ENCODE assay signal across 8 cellular contexts in genomic region chr12:111685322-111685810, GRCh38. TPM values are rescaled to one million over a fixed set of nuclear protein-coding genes. Genes with fewer than 3 reads are reported as not detected.
DNase-seq lines count a peak whose midpoint lies in the region; ATAC-seq and TF ChIP-seq lines count a peak whose summit lies in the region.

No MANE protein-coding gene starts in this region.

- peak overlapping the region; percentile 93 to 99 for H3K4me3 ChIP-seq in foreskin fibroblast (ENCODE audit: low read depth in 1 of 2, low read length in 2 of 2)
- peak overlapping the region; percentile 97 for H3K4me3 ChIP-seq in retinal pigment epithelial cell (ENCODE audit: low read length)

- no peaks in the 10 kb centered on the region for H3K27me3 Mint-ChIP-seq in T-helper 17 cell

- H3K9me3 ChIP-seq in T-helper 17 cell (ENCODE audit: control insufficient read depth, low read length, poor library complexity, severe bottlenecking), result no peaks in the 10 kb centered on the region

- H3K4me1 Mint-ChIP-seq in T-helper 17 cell, result peaks cover 34% of the 10 kb centered on the region

- H3K36me3 Mint-ChIP-seq in T-helper 17 cell (ENCODE audit: low read depth), result peaks cover 3% of the 10 kb centered on the region

- no peak for TF ChIP-seq CTCF in foreskin fibroblast (IDR thresholded peaks at IDR 0.05; ENCODE audit: low read depth, low read length)
- TF ChIP-seq CTCF in retinal pigment epithelial cell (conservative IDR thresholded peaks at IDR 0.05; ENCODE audit: low read depth, low read length), result no peak

- H3K4me3 Mint-ChIP-seq in T-helper 17 cell, result peak overlapping the region; percentile 97

- DNase-seq in activated CD4-positive, CD25-positive, alpha-beta regulatory T cell treated with anti-CD3 and anti-CD28 coated beads, Interleukin-2, amount 50 U/mL, for 16 hours (ENCODE audit: low read depth, low spot score), result peak; percentile 2
- DNase-seq in T-helper 17 cell (no peak), foreskin fibroblast (no peak), retinal pigment epithelial cell (ENCODE audit: low read depth) (no peak), DMS153 treated with DMSO at 0.1 percent for 48 hours (lab: John Stamatoyannopoulos, UW; ENCODE audit: unreplicated experiment) (no peak)

- ATAC-seq in activated CD4-positive, CD25-positive, alpha-beta regulatory T cell treated with anti-CD3 and anti-CD28 coated beads, Interleukin-2, amount 50 U/mL, for 24 hours, result no peak
- ATAC-seq in HG03064 (IDR thresholded peaks at IDR 0.05; ENCODE audit: low read depth, unreplicated experiment) (peak; percentile 7), T-helper 17 cell (peak; percentile 15), GM21526 (IDR thresholded peaks at IDR 0.05; ENCODE audit: low FRiP score, unreplicated experiment) (no peak)

- H3K27ac Mint-ChIP-seq in T-helper 17 cell, result peak overlapping the region; percentile 97

RNA-seq across cellular contexts. Expression of gene BRAP, which starts 0.4 kb away (rescaled TPM):
- 10 to 100 TPM; 18.1 to 24.3 TPM for total RNA-seq in T-helper 17 cell

RNA-seq across cellular contexts. Expression of gene ACAD10, which starts 0.5 kb away (rescaled TPM):
- total RNA-seq in T-helper 17 cell, result 10 to 100 TPM; 25.1 to 27.9 TPM

Comparison
In these comparisons a context has a peak if more than half of its experiments do, and no peak if none do; other contexts are left out.
1. ATAC-seq: peak in HG03064 (single experiment) and T-helper 17 cell (single experiment); none in activated CD4-positive, CD25-positive, alpha-beta regulatory T cell treated with anti-CD3 and anti-CD28 coated beads, Interleukin-2, amount 50 U/mL, for 24 hours (0 of 2) and GM21526 (single experiment).